8 cellular contexts compared by ENCODE assay signal in the genomic region with DNA sequence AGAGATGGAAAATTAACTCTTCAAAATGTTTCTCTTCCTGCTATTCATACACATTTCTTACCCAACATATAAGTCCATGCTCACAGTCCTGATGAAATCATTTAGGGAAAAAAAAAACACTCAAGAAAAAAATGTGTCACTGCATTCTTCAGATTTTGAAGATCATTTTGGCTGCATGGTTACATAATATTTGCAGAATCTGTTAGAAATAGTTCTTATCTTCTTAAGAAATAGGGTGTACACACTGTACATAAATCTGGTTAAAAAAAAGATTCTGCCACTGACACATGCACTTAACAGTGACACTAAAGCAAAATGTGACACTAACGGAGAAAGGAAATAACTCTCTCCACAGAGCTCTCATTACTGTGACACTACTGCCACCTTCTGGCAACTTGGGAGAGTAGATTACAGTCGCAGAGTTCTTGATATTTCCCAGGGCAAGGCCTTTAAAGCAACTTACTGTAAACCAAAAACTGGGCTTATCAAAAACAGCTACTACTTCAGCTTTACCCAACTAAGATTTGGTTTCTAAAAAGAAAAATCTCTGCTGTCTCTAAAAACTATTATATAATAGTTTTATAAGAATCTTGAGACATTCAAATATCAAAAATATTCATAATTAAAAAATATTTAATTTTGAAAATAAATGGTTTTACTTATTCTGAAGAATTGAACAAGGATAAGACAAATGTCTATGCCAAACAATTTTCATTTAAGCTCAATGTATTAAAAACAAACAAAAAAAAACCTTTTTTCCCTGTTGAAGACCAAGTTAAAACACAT.
A peak's percentile ranks its signal among the peaks of the same experiment; 100 is the strongest.
DNase-seq lines count a peak whose midpoint lies in the region; ATAC-seq and TF ChIP-seq lines count a peak whose summit lies in the region.

No MANE protein-coding gene starts in this region.

- in situ Hi-C loops in brain microvascular endothelial cell (cut with HindIII; ENCODE audit: low pct_ligation_motif_present, low sequenced_read_pairs) = no loop called here

- no peaks in the 10 kb centered on the region for H3K27me3 ChIP-seq in brain microvascular endothelial cell (replicated peaks)

- no peaks in the 10 kb centered on the region for H3K36me3 ChIP-seq in brain microvascular endothelial cell (replicated peaks)

- DNase-seq in AG09309 (ENCODE audit: low read depth) (peak; percentile 49), NCI-H187 (lab: John Stamatoyannopoulos, UW) (peak; percentile 68 to 79), brain microvascular endothelial cell (peak; percentile 70), iris pigment epithelial cell (ENCODE audit: low read depth) (peak; percentile 76)
- peak; percentile 40 to 58 for DNase-seq in stimulated activated CD4-positive, alpha-beta T cell treated with anti-CD3 and anti-CD28 coated beads, Interleukin-2, amount 100 ng/mL, for 24 hours

- TF ChIP-seq CTCF in AG09309 (IDR thresholded peaks at IDR 0.05; ENCODE audit: control insufficient read depth, insufficient read depth, low read depth, low read length, missing control alignments) = peak; percentile 79
- TF ChIP-seq CTCF in brain microvascular endothelial cell (IDR thresholded peaks at IDR 0.05; ENCODE audit: low read depth, low read length, missing control alignments) = peak; percentile 81

- H3K36me3 Mint-ChIP-seq in T-helper 1 cell treated with Interleukin-12 subunit alpha and Interleukin-12 subunit beta and Interleukin-4 antibody, amounts not matched to agents 30 μg/mL and 1 μg/mL, for 36 hours (ENCODE audit: low read depth) = peaks cover 17% of the 10 kb centered on the region

- peak overlapping the region; percentile 14 for H3K27ac ChIP-seq in brain microvascular endothelial cell

- H3K27me3 Mint-ChIP-seq in T-helper 1 cell treated with Interleukin-12 subunit alpha and Interleukin-12 subunit beta and Interleukin-4 antibody, amounts not matched to agents 30 μg/mL and 1 μg/mL, for 36 hours (ENCODE audit: low read depth) = no peaks in the 10 kb centered on the region

- peaks cover 15% of the 10 kb centered on the region for H3K4me1 Mint-ChIP-seq in T-helper 1 cell treated with Interleukin-12 subunit alpha and Interleukin-12 subunit beta and Interleukin-4 antibody, amounts not matched to agents 30 μg/mL and 1 μg/mL, for 36 hours (ENCODE audit: low read depth)

- H3K4me3 ChIP-seq in AG09309 (ENCODE audit: control insufficient read depth, low read depth, low read length) (no peak overlapping the region), brain microvascular endothelial cell (ENCODE audit: low read depth, low read length) (no peak overlapping the region)

- ATAC-seq in GM18511 (IDR thresholded peaks at IDR 0.05; ENCODE audit: unreplicated experiment) (peak; percentile 96), HG03039 (IDR thresholded peaks at IDR 0.05; ENCODE audit: unreplicated experiment) (peak; percentile 75)

- no peaks in the 10 kb centered on the region for H3K9me3 Mint-ChIP-seq in T-helper 1 cell treated with Interleukin-12 subunit alpha and Interleukin-12 subunit beta and Interleukin-4 antibody, amounts not matched to agents 30 μg/mL and 1 μg/mL, for 36 hours

- H3K27ac Mint-ChIP-seq in T-helper 1 cell treated with Interleukin-12 subunit alpha and Interleukin-12 subunit beta and Interleukin-4 antibody, amounts not matched to agents 30 μg/mL and 1 μg/mL, for 36 hours = peak overlapping the region; percentile 36

- H3K4me3 Mint-ChIP-seq in T-helper 1 cell treated with Interleukin-12 subunit alpha and Interleukin-12 subunit beta and Interleukin-4 antibody, amounts not matched to agents 30 μg/mL and 1 μg/mL, for 36 hours = no peak overlapping the region
